In genomic region chr1:2389644-2390043, GRCh38 we compare ENCODE assay signal across 10 cellular contexts. TPM values are rescaled to one million over a fixed set of nuclear protein-coding genes. Genes with fewer than 3 reads are reported as not detected.
DNase-seq lines count a peak whose midpoint lies in the region; ATAC-seq, FAIRE-seq and TF ChIP-seq lines count a peak whose summit lies in the region.
"Had no signal": no experiment of that assay in that cellular context is flagged by ENCODE, and none has a peak within 500 bp of the region (broad histone marks: within the 10 kb centered on the region; RNA-seq: fewer than 3 reads in every experiment).

No MANE protein-coding gene starts in this region.

- H3K4me1 Mint-ChIP-seq in activated CD8-positive, alpha-beta memory T cell treated with anti-CD3 and anti-CD28 coated beads, Interleukin-2, amount 10 ng/mL, durations not matched to agents 7 days and 5 days = peaks cover 34% of the 10 kb centered on the region
- H3K4me1 Mint-ChIP-seq in osteocyte (ENCODE audit: unreplicated experiment) = peaks cover 29% of the 10 kb centered on the region

- H3K4me3 Mint-ChIP-seq in activated CD8-positive, alpha-beta memory T cell treated with anti-CD3 and anti-CD28 coated beads, Interleukin-2, amount 10 ng/mL, durations not matched to agents 7 days and 5 days = peak overlapping the region; percentile 70
- H3K4me3 Mint-ChIP-seq in osteocyte (ENCODE audit: unreplicated experiment) = peak overlapping the region; percentile 76

- peak overlapping the region; percentile 93 for H3K9ac ChIP-seq in NT2/D1 (ENCODE audit: insufficient read length, low read depth)

- ATAC-seq in activated CD8-positive, alpha-beta memory T cell treated with anti-CD3 and anti-CD28 coated beads, Interleukin-2, amount 10 ng/mL, durations not matched to agents 7 days and 5 days = no peak

- peaks cover 60% of the 10 kb centered on the region for H3K36me3 ChIP-seq in NT2/D1 (ENCODE audit: insufficient read depth, insufficient read length, low read length)
- peaks cover 11% of the 10 kb centered on the region for H3K36me3 ChIP-seq in bronchial epithelial cell (ENCODE audit: control insufficient read depth, insufficient read depth, low read length)
- H3K36me3 ChIP-seq: ovary had no signal

- no peaks in the 10 kb centered on the region for H3K9me3 Mint-ChIP-seq in activated CD8-positive, alpha-beta memory T cell treated with anti-CD3 and anti-CD28 coated beads, Interleukin-2, amount 10 ng/mL, durations not matched to agents 7 days and 5 days (ENCODE audit: low read depth)
- no peaks in the 10 kb centered on the region for H3K9me3 Mint-ChIP-seq in osteocyte (ENCODE audit: unreplicated experiment)

- H3K9me3 ChIP-seq in NT2/D1 (ENCODE audit: insufficient read depth, low read length) = no peaks in the 10 kb centered on the region
- H3K9me3 ChIP-seq: ovary had no signal

- TF ChIP-seq CTCF in bronchial epithelial cell (IDR thresholded peaks at IDR 0.05; ENCODE audit: insufficient read depth, low read length, severe bottlenecking) (no peak), osteocyte (IDR thresholded peaks at IDR 0.05) (no peak)

- H3K4me3 ChIP-seq in NT2/D1 (ENCODE audit: insufficient read length, low read depth) (no peak overlapping the region), bronchial epithelial cell (ENCODE audit: low read depth, low read length) (no peak overlapping the region)
- H3K4me3 ChIP-seq: ovary had no signal

- DNase-seq in activated CD8-positive, alpha-beta memory T cell treated with anti-CD3 and anti-CD28 coated beads, Interleukin-2, amount 10 ng/mL, durations not matched to agents 7 days and 5 days = no peak
- no peak for DNase-seq in activated CD8-positive, alpha-beta memory T cell treated with anti-CD3 and anti-CD28 coated beads, Interleukin-2, amount 50 U/mL, for 4 hours
- no peak for DNase-seq in NT2/D1 (ENCODE audit: low read depth, low spot score)
- DNase-seq in bronchial epithelial cell (ENCODE audit: low read depth) = no peak
- no peak for DNase-seq in osteocyte (ENCODE audit: extremely low spot score, unreplicated experiment)
- DNase-seq in NOMO-1 (lab: John Stamatoyannopoulos, UW; ENCODE audit: unreplicated experiment in 2 of 2) = no peak
- DNase-seq in stimulated activated CD4-positive, alpha-beta T cell treated with anti-CD3 and anti-CD28 coated beads, Interleukin-4, amount 100 ng/mL, for 4 hours = no peak
- no peak for DNase-seq in posterior vena cava (ENCODE audit: low spot score)
- DNase-seq: NCI-H2029 treated with DMSO at 0.1 percent for 48 hours had no signal

- H3K27ac Mint-ChIP-seq in activated CD8-positive, alpha-beta memory T cell treated with anti-CD3 and anti-CD28 coated beads, Interleukin-2, amount 10 ng/mL, durations not matched to agents 7 days and 5 days = no peak overlapping the region
- no peak overlapping the region for H3K27ac Mint-ChIP-seq in osteocyte (ENCODE audit: unreplicated experiment)

- CTCF ChIA-PET in activated CD8-positive, alpha-beta memory T cell treated with anti-CD3 and anti-CD28 coated beads, Interleukin-2, amount 10 ng/mL, durations not matched to agents 7 days and 5 days (lab: Charles Lee) = interaction anchor here (0.7 to 4.2 kb wide), 4 partner anchors 8 to 250 kb away, joined by 3 to 41 read pairs (median 18); partner anchors contain the start of gene FAAP20

- H3K36me3 Mint-ChIP-seq in activated CD8-positive, alpha-beta memory T cell treated with anti-CD3 and anti-CD28 coated beads, Interleukin-2, amount 10 ng/mL, durations not matched to agents 7 days and 5 days = peaks cover 7% of the 10 kb centered on the region
- H3K36me3 Mint-ChIP-seq in osteocyte (ENCODE audit: unreplicated experiment) = peaks cover 2% of the 10 kb centered on the region

- no peaks in the 10 kb centered on the region for H3K27me3 ChIP-seq in NT2/D1 (ENCODE audit: insufficient read depth, insufficient read length)
- H3K27me3 ChIP-seq in bronchial epithelial cell (ENCODE audit: control insufficient read depth, insufficient read depth, low read length) = no peaks in the 10 kb centered on the region
- H3K27me3 ChIP-seq: ovary had no signal

- H3K27me3 Mint-ChIP-seq in activated CD8-positive, alpha-beta memory T cell treated with anti-CD3 and anti-CD28 coated beads, Interleukin-2, amount 10 ng/mL, durations not matched to agents 7 days and 5 days = no peaks in the 10 kb centered on the region
- no peaks in the 10 kb centered on the region for H3K27me3 Mint-ChIP-seq in osteocyte (ENCODE audit: unreplicated experiment)

- H3K4me1 ChIP-seq in NT2/D1 (ENCODE audit: insufficient read depth, insufficient read length) = peaks cover 4% of the 10 kb centered on the region

- FAIRE-seq in bronchial epithelial cell (lab: Jason Lieb, UNC) = peak; percentile 62

- intact Hi-C loops in posterior vena cava (cut with DNase I) = no loop called here

RNA-seq across cellular contexts. Expression of gene MORN1, which starts 1.7 kb away (rescaled TPM):
- total RNA-seq in activated CD8-positive, alpha-beta memory T cell treated with anti-CD3 and anti-CD28 coated beads, Interleukin-2, amount 10 ng/mL, durations not matched to agents 7 days and 5 days = 1 to 10 TPM; 8.0 to 8.5 TPM
- total RNA-seq in bronchial epithelial cell (5.5 and 10.6 TPM in 2 replicates), osteocyte (10.9 and 12.7 TPM in 2 replicates), posterior vena cava (1 to 10 TPM; 3.8 to 5.5 TPM)

RNA-seq across cellular contexts. Expression of gene RER1, which starts 2.0 kb away (rescaled TPM):
- total RNA-seq in activated CD8-positive, alpha-beta memory T cell treated with anti-CD3 and anti-CD28 coated beads, Interleukin-2, amount 10 ng/mL, durations not matched to agents 7 days and 5 days = 100 to 1,000 TPM; 146 to 174 TPM
- 94.8 and 104 TPM in 2 replicates for total RNA-seq in bronchial epithelial cell
- 144 and 147 TPM in 2 replicates for total RNA-seq in osteocyte
- 100 to 1,000 TPM in 1 of 2 donors, 10 to 100 TPM in 1; 93.7 to 101 TPM for total RNA-seq in posterior vena cava

RNA-seq across cellular contexts. Expression of gene PEX10, which starts 22.7 kb away (rescaled TPM):
- total RNA-seq in activated CD8-positive, alpha-beta memory T cell treated with anti-CD3 and anti-CD28 coated beads, Interleukin-2, amount 10 ng/mL, durations not matched to agents 7 days and 5 days = 10 to 100 TPM in 1 of 2 experiments, 1 to 10 TPM in 1; 8.7 to 12.3 TPM
- 30.0 and 35.7 TPM in 2 replicates for total RNA-seq in bronchial epithelial cell
- total RNA-seq in osteocyte = 23.1 and 25.6 TPM in 2 replicates
- total RNA-seq in posterior vena cava = 10 to 100 TPM; 10.9 to 13.1 TPM
